ENCODE assay signal across 23 cellular contexts in genomic region chr2:173002751-173003541, GRCh38.
A peak's percentile ranks its signal among the peaks of the same experiment; 100 is the strongest.
DNase-seq lines count a peak whose midpoint lies in the region; ATAC-seq and TF ChIP-seq lines count a peak whose summit lies in the region.
"Had no signal": no experiment of that assay in that cellular context is flagged by ENCODE, and none has a peak within 500 bp of the region (broad histone marks: within the 10 kb centered on the region; RNA-seq: fewer than 3 reads in every experiment).

No MANE protein-coding gene starts in this region.

- no peak for TF ChIP-seq POLR2A in testis (IDR thresholded peaks at IDR 0.05)

- no peaks in the 10 kb centered on the region for H3K27me3 ChIP-seq in PC-3 (ENCODE audit: low read length)
- H3K27me3 ChIP-seq in iPS-15b (ENCODE audit: control insufficient read depth, insufficient read depth, low read length), result no peaks in the 10 kb centered on the region
- H3K27me3 ChIP-seq in testis, result no peaks in the 10 kb centered on the region
- H3K27me3 ChIP-seq: right lobe of liver had no signal

- peak overlapping the region; percentile 61 for H2AFZ ChIP-seq in PC-3 (ENCODE audit: low read length)

- no peaks in the 10 kb centered on the region for H3K9me2 ChIP-seq in PC-3 (replicated peaks; ENCODE audit: low read length)

- DNase-seq in NCI-H2227 (lab: John Stamatoyannopoulos, UW; ENCODE audit: unreplicated experiment), result peak; percentile 16
- no peak for DNase-seq in NCI-H2227 treated with DMSO at 0.1 percent for 48 hours (lab: John Stamatoyannopoulos, UW)
- peak; percentile 25 for DNase-seq in PC-3
- DNase-seq in testis, result no peak
- DNase-seq in NCI-H2081 treated with DMSO at 0.1 percent for 48 hours (lab: John Stamatoyannopoulos, UW), result no peak
- DNase-seq in osteocyte (ENCODE audit: extremely low spot score, unreplicated experiment), result no peak
- DNase-seq: activated effector memory CD4-positive, alpha-beta T cell treated with Interleukin-2 at 50 U/mL for 16 hours; anterior cingulate cortex; HCEC 1CT; NCI-H1105 treated with DMSO at 0.1 percent for 48 hours; NCI-H446 treated with DMSO at 0.1 percent for 48 hours; right lobe of liver; stimulated activated CD4-positive, alpha-beta T cell treated with anti-CD3 and anti-CD28 coated beads, Interleukin-2, amount 100 ng/mL, for 48 hours; T-cell had no signal

- ATAC-seq in PC-3 (peak; percentile 57), HG02840 (IDR thresholded peaks at IDR 0.05; ENCODE audit: low FRiP score, unreplicated experiment) (no peak)
- ATAC-seq: T-cell had no signal

- H3K27me3 Mint-ChIP-seq in osteocyte (ENCODE audit: unreplicated experiment), result no peaks in the 10 kb centered on the region

- no peaks in the 10 kb centered on the region for H3F3A ChIP-seq in PC-3 (ENCODE audit: low read length, unreplicated experiment)

- H3K4me3 ChIP-seq in PC-3 (ENCODE audit: low read length) (no peak overlapping the region), iPS-15b (ENCODE audit: low read depth, low read length) (no peak overlapping the region), testis (no peak overlapping the region)
- H3K4me3 ChIP-seq: right lobe of liver, thoracic aorta had no signal

- no peaks in the 10 kb centered on the region for H4K20me1 ChIP-seq in PC-3 (ENCODE audit: low read length)

- H3K27ac ChIP-seq in PC-3 (ENCODE audit: low read length), result peak overlapping the region; percentile 12; the same call in 1 of the 2 replicates
- H3K27ac ChIP-seq in testis, result peak overlapping the region; percentile 12 to 77
- H3K27ac ChIP-seq: 22Rv1, C4-2B, epithelial cell of prostate, right lobe of liver, thoracic aorta, VCaP had no signal

- H3K9me3 ChIP-seq in PC-3 (ENCODE audit: low read length) (no peaks in the 10 kb centered on the region), iPS-15b (ENCODE audit: control insufficient read depth, insufficient read depth, low read length) (no peaks in the 10 kb centered on the region), testis (no peaks in the 10 kb centered on the region)
- H3K9me3 ChIP-seq: right lobe of liver, thoracic aorta had no signal

- no TSS peak for BruUV-seq in PC-3 (replicated peaks; lab: Mats Ljungman, UMichigan)

- no peaks in the 10 kb centered on the region for H3K36me3 Mint-ChIP-seq in osteocyte (ENCODE audit: unreplicated experiment)
- H3K36me3 Mint-ChIP-seq: IgD-negative memory B cell, memory B cell, T-cell had no signal

- H3K9ac ChIP-seq in PC-3 (ENCODE audit: low read length) (no peak overlapping the region), iPS-15b (ENCODE audit: low read depth, low read length) (peak overlapping the region; percentile 8)

- H3K4me1 ChIP-seq in PC-3 (ENCODE audit: insufficient read depth, low read length), result peaks cover 36% of the 10 kb centered on the region
- peaks cover 7% of the 10 kb centered on the region for H3K4me1 ChIP-seq in iPS-15b (ENCODE audit: control insufficient read depth, insufficient read depth, low read length)
- H3K4me1 ChIP-seq in testis, result peaks cover 24% of the 10 kb centered on the region

- peaks cover 3% of the 10 kb centered on the region for H3K9me3 Mint-ChIP-seq in osteocyte (ENCODE audit: unreplicated experiment)
- H3K9me3 Mint-ChIP-seq: IgD-negative memory B cell, memory B cell, T-cell had no signal

- peak overlapping the region; percentile 55 for H3K4me2 ChIP-seq in PC-3 (ENCODE audit: low read length)

- TF ChIP-seq CTCF in PC-3 (conservative IDR thresholded peaks at IDR 0.05; ENCODE audit: low read depth, low read length) (no peak), testis (IDR thresholded peaks at IDR 0.05) (no peak), osteocyte (IDR thresholded peaks at IDR 0.05) (no peak)

- H3K79me2 ChIP-seq in PC-3 (ENCODE audit: low read length), result no peaks in the 10 kb centered on the region

- H3K36me3 ChIP-seq in PC-3 (ENCODE audit: low read depth, low read length), result no peaks in the 10 kb centered on the region
- H3K36me3 ChIP-seq in iPS-15b (ENCODE audit: control insufficient read depth, insufficient read depth, low read length), result no peaks in the 10 kb centered on the region
- H3K36me3 ChIP-seq in testis (ENCODE audit: low read depth, missing control alignments), result no peaks in the 10 kb centered on the region
- H3K36me3 ChIP-seq: right lobe of liver, thoracic aorta had no signal

- intact Hi-C loops in PC-3 (cut with micrococcal nuclease) (no loop called here), testis (cut with DNase I; ENCODE audit: low total_unique reads) (no loop called here)

- H3K4me3 Mint-ChIP-seq in osteocyte (ENCODE audit: unreplicated experiment), result no peak overlapping the region
- H3K4me3 Mint-ChIP-seq: IgD-negative memory B cell, memory B cell, T-cell had no signal

- CTCF ChIA-PET in PC-3 (lab: Charles Lee), result no interaction called here

- 46% methylated on average over 15 of the region's 15 CpGs for WGBS in testis, 2 donors

- H3K27ac Mint-ChIP-seq in osteocyte (ENCODE audit: unreplicated experiment), result no peak overlapping the region
- H3K27ac Mint-ChIP-seq: IgD-negative memory B cell, memory B cell, T-cell had no signal

- POLR2A ChIA-PET in PC-3 (lab: Charles Lee; ENCODE audit: unreplicated experiment), result interaction anchor here (0.6 kb wide), 1 partner anchor 471 kb away, joined by 3 read pairs; no protein-coding TSS in a partner anchor

- H3K4me1 Mint-ChIP-seq in osteocyte (ENCODE audit: unreplicated experiment), result peaks cover 1% of the 10 kb centered on the region
- H3K4me1 Mint-ChIP-seq: IgD-negative memory B cell, memory B cell, T-cell had no signal

Comparison
In these comparisons a context has a peak if more than half of its experiments do, and no peak if none do; other contexts are left out.
1. DNase-seq: peak in NCI-H2227 (single experiment) and PC-3 (single experiment); none in NCI-H2227 treated with DMSO at 0.1 percent for 48 hours (single experiment), testis (single experiment), NCI-H2081 treated with DMSO at 0.1 percent for 48 hours (single experiment) and osteocyte (single experiment).